ENCODE assay signal across 13 cellular contexts in the genomic region with DNA sequence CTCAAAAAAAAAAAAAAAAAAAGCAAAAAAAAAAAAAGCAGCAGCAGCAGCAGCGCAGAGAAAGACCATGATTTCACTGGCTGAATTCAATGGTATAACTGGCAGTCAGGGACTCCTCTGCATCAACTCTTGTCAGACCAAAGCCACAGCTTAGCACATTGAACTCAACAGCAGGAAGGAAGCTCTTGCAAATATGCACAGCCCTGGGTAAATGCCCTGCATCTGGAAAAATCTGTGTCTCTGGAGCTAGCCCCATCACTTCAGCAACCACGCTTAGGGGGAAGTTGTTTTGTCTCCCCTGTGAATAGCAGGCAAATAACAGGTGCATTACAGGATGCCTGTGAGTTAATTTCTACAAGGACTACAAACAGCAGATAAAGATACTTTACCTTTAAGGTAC. TPM values are rescaled to one million over a fixed set of nuclear protein-coding genes. Genes with fewer than 3 reads are reported as not detected.
DNase-seq lines count a peak whose midpoint lies in the region; ATAC-seq and TF ChIP-seq lines count a peak whose summit lies in the region.
"Had no signal": no experiment of that assay in that cellular context is flagged by ENCODE, and none has a peak within 500 bp of the region (broad histone marks: within the 10 kb centered on the region; RNA-seq: fewer than 3 reads in every experiment).

No MANE protein-coding gene starts in this region.

- peaks cover 80% of the 10 kb centered on the region for H3K4me1 ChIP-seq in CD8-positive, alpha-beta T cell (ENCODE audit: insufficient read depth, low read length)
- peaks cover 85% of the 10 kb centered on the region for H3K4me1 ChIP-seq in Karpas-422 (ENCODE audit: low read length)
- H3K4me1 ChIP-seq in mononuclear cell (ENCODE audit: insufficient read depth, low read length): peaks cover 87% of the 10 kb centered on the region
- H3K4me1 ChIP-seq in breast epithelium: peaks cover 0 to 4% of the 10 kb centered on the region in 2 donors

- CTCF ChIA-PET in CD8-positive, alpha-beta T cell (lab: Charles Lee): interaction anchor here (1.2 to 7.1 kb wide), 2 partner anchors 12 to 51 kb away, joined by 3 to 116 read pairs; no protein-coding TSS in a partner anchor

- no peak overlapping the region for H2AFZ ChIP-seq in Karpas-422 (ENCODE audit: low read length)

- no peaks in the 10 kb centered on the region for H3K9me3 ChIP-seq in CD8-positive, alpha-beta T cell (ENCODE audit: low read length)
- H3K9me3 ChIP-seq in Karpas-422 (ENCODE audit: low read length) (no peaks in the 10 kb centered on the region), mononuclear cell (ENCODE audit: low read depth, low read length) (no peaks in the 10 kb centered on the region), breast epithelium (no peaks in the 10 kb centered on the region)

- H3K27me3 Mint-ChIP-seq in CD8-positive, alpha-beta T cell (ENCODE audit: low read depth): no peaks in the 10 kb centered on the region

- ATAC-seq in CD8-positive, alpha-beta T cell: peak; percentile 46
- no peak for ATAC-seq in GM18502 (IDR thresholded peaks at IDR 0.05; ENCODE audit: poor library complexity, unreplicated experiment)

- H3K27ac ChIP-seq in CD8-positive, alpha-beta T cell (ENCODE audit: low read depth, low read length): peak overlapping the region; percentile 64
- H3K27ac ChIP-seq in Karpas-422 (ENCODE audit: low read length): peak overlapping the region; percentile 99
- H3K27ac ChIP-seq in breast epithelium: no peak overlapping the region
- H3K27ac ChIP-seq: SK-N-MC had no signal

- peak overlapping the region; percentile 76 for H3K4me2 ChIP-seq in Karpas-422 (ENCODE audit: low read depth, low read length, poor library complexity, severe bottlenecking)

- no peaks in the 10 kb centered on the region for H3K9me3 Mint-ChIP-seq in CD8-positive, alpha-beta T cell

- H3K9ac ChIP-seq in Karpas-422 (ENCODE audit: low read length): peak overlapping the region; percentile 74

- H3K4me1 Mint-ChIP-seq in CD8-positive, alpha-beta T cell (ENCODE audit: low read depth): peaks cover 90% of the 10 kb centered on the region

- peak overlapping the region; percentile 97 for H3K27ac Mint-ChIP-seq in CD8-positive, alpha-beta T cell

- H3K4me3 Mint-ChIP-seq in CD8-positive, alpha-beta T cell: peak overlapping the region; percentile 91

- TF ChIP-seq POLR2A in breast epithelium (IDR thresholded peaks at IDR 0.05): no peak

- TF ChIP-seq CTCF in CD8-positive, alpha-beta T cell (IDR thresholded peaks at IDR 0.05): no peak
- TF ChIP-seq CTCF in breast epithelium (IDR thresholded peaks at IDR 0.05): no peak

- no peaks in the 10 kb centered on the region for H3K79me2 ChIP-seq in Karpas-422 (ENCODE audit: low read length)

- peak overlapping the region; percentile 59 for H3K4me3 ChIP-seq in CD8-positive, alpha-beta T cell (ENCODE audit: low read depth, low read length)
- H3K4me3 ChIP-seq in Karpas-422 (ENCODE audit: low read length): peak overlapping the region; percentile 52
- peak overlapping the region; percentile 32 for H3K4me3 ChIP-seq in mononuclear cell (ENCODE audit: low read length)
- H3K4me3 ChIP-seq in breast epithelium: no peak overlapping the region
- H3K4me3 ChIP-seq: SK-N-MC had no signal

- H3K36me3 Mint-ChIP-seq in CD8-positive, alpha-beta T cell: peaks cover 44% of the 10 kb centered on the region

- no peaks in the 10 kb centered on the region for H3K9me2 ChIP-seq in Karpas-422 (replicated peaks; ENCODE audit: insufficient read depth, low read length)

- no peaks in the 10 kb centered on the region for H3K27me3 ChIP-seq in CD8-positive, alpha-beta T cell (ENCODE audit: insufficient read depth, low read length)
- H3K27me3 ChIP-seq in Karpas-422 (ENCODE audit: low read length): no peaks in the 10 kb centered on the region
- H3K27me3 ChIP-seq in mononuclear cell (ENCODE audit: insufficient read depth, low read length): no peaks in the 10 kb centered on the region
- H3K27me3 ChIP-seq in breast epithelium: no peaks in the 10 kb centered on the region

- intact Hi-C loops in CD8-positive, alpha-beta T cell (cut with DNase I, micrococcal nuclease): loop anchor here in 1 of 2 experiments (5.0 to 10.0 kb wide), 2 partner anchors 191 to 1827 kb away; partner anchors contain the start of genes ALG11, ATP7B and TRIM13
- intact Hi-C loops in breast epithelium (cut with DNase I; ENCODE audit: low total_unique reads): no loop called here

- H3K36me3 ChIP-seq in CD8-positive, alpha-beta T cell (ENCODE audit: insufficient read depth, low read length): no peaks in the 10 kb centered on the region
- H3K36me3 ChIP-seq in Karpas-422 (ENCODE audit: insufficient read depth, low read length): no peaks in the 10 kb centered on the region
- no peaks in the 10 kb centered on the region for H3K36me3 ChIP-seq in breast epithelium

- no peaks in the 10 kb centered on the region for H4K20me1 ChIP-seq in Karpas-422 (ENCODE audit: insufficient read depth, low read depth, low read length)

- DNase-seq in CD8-positive, alpha-beta T cell: peak in 3 of 7 experiments; percentile 28 to 69 (median 40)
- DNase-seq in Karpas-422: peak; percentile 90
- DNase-seq in UCSD-AML1 (lab: John Stamatoyannopoulos, UW; ENCODE audit: unreplicated experiment): peak; percentile 44
- DNase-seq in NCI-H1436 (lab: John Stamatoyannopoulos, UW): no peak
- DNase-seq in breast epithelium (ENCODE audit: low spot score in 2 of 2): no peak
- DNase-seq: activated CD4-positive, alpha-beta T cell treated with anti-CD3 and anti-CD28 coated beads, Interleukin-2, amount 50 U/mL, for 4 hours; hypothalamus; mammary epithelial cell; stimulated activated CD4-positive, alpha-beta T cell treated with anti-CD3 and anti-CD28 coated beads, Interleukin-2, amount 100 ng/mL, for 24 hours had no signal

- POLR2A ChIA-PET in CD8-positive, alpha-beta T cell (lab: Charles Lee): interaction anchor here (1.0 to 10.8 kb wide), 8 partner anchors 8 to 397 kb away, joined by 3 to 143 read pairs (median 8); partner anchors contain the start of genes ALG11, DHRS12 and INTS6

RNA-seq across cellular contexts. Expression of gene DHRS12, which starts 17.7 kb away (rescaled TPM):
- total RNA-seq in CD8-positive, alpha-beta T cell: 10 to 100 TPM; 13.4 to 14.1 TPM
- total RNA-seq in Karpas-422 (2014; rRNA removed; shearing (Covaris generic); ENCODE audit: low replicate concordance): 9.7 and 10.9 TPM in 2 replicates
- 3.6 TPM for total RNA-seq in mononuclear cell
- total RNA-seq in breast epithelium: 10 to 100 TPM; 16.2 to 35.7 (median 16.4) TPM

RNA-seq across cellular contexts. Expression of gene TMEM272, which starts 23.3 kb away (rescaled TPM):
- 1 to 10 TPM; 1.1 to 1.7 TPM for total RNA-seq in CD8-positive, alpha-beta T cell
- 0.15 TPM in 1 of 2 replicates, not detected in the other for total RNA-seq in Karpas-422 (2014; rRNA removed; shearing (Covaris generic); ENCODE audit: low replicate concordance)
- total RNA-seq in mononuclear cell (1.0 TPM), breast epithelium (under 1 TPM in 2 of 3 donors, not detected in 1; under 0.01 to 0.16 TPM)
- total RNA-seq: mammary epithelial cell had no signal

RNA-seq across cellular contexts. Expression of gene CCDC70, which starts 40.1 kb away (rescaled TPM):
- total RNA-seq in CD8-positive, alpha-beta T cell: not detected
- total RNA-seq in Karpas-422 (2014; rRNA removed; shearing (Covaris generic); ENCODE audit: low replicate concordance): not detected in 2 replicates
- total RNA-seq in mononuclear cell (not detected), breast epithelium (not detected)
- total RNA-seq: mammary epithelial cell, posterior vena cava had no signal

Comparison
In these comparisons a context has a peak if more than half of its experiments do, and no peak if none do; other contexts are left out.
1. DNase-seq: peak in Karpas-422 (single experiment) and UCSD-AML1 (single experiment); none in NCI-H1436 (single experiment) and breast epithelium (0 of 2).
2. H3K27ac ChIP-seq: peak in CD8-positive, alpha-beta T cell (single experiment) and Karpas-422 (single experiment); none in breast epithelium (0 of 2).
3. H3K4me3 ChIP-seq: peak in CD8-positive, alpha-beta T cell (single experiment), Karpas-422 (single experiment) and mononuclear cell (single experiment); none in breast epithelium (0 of 3).